ENCODE assay signal across 1 cellular context in genomic region chr6:53544500-53545308, GRCh38.
TF ChIP-seq lines count a peak whose summit lies in the region.

GCLC (minus strand) TSS chr6:53545101; CDS start chr6:53544645, 456 bp downstream.

TF ChIP-seq in SK-N-SH, 30 proteins besides CTCF, POLR2A, EP300 and RAD21 (continued from another document):
- TF ChIP-seq USF1 (IDR thresholded peaks at IDR 0.05; ENCODE audit: borderline replicate concordance, low read depth), result peak; percentile 57; the same call in 1 of the 2 replicates
- peak; percentile 52 for TF ChIP-seq ELF1 (IDR thresholded peaks at IDR 0.05)
- TF ChIP-seq SIN3A (IDR thresholded peaks at IDR 0.05; ENCODE audit: borderline replicate concordance, low read depth, low read length), result peak; percentile 54; the same call in 1 of the 2 replicates
- TF ChIP-seq MEF2A (IDR thresholded peaks at IDR 0.05; ENCODE audit: borderline replicate concordance, low read depth), result no peak; the same call in 1 of the 2 replicates
- TF ChIP-seq PBX3 (IDR thresholded peaks at IDR 0.05), result 0 out of 2 replicates have a peak, but pooled peaks have one; percentile 25
- TF ChIP-seq RCOR1 (IDR thresholded peaks at IDR 0.05; ENCODE audit: low read length), result no peak
- TF ChIP-seq ZBTB33 (IDR thresholded peaks at IDR 0.05; ENCODE audit: borderline replicate concordance, low read depth), result 0 out of 2 replicates have a peak, but pooled peaks have one; percentile 57
- peak; percentile 82 for TF ChIP-seq JUND (IDR thresholded peaks at IDR 0.05)
- TF ChIP-seq GATA2 (CRISPR knock-in tag; IDR thresholded peaks at IDR 0.05), result no peak
- peak; percentile 73 for TF ChIP-seq MAX (IDR thresholded peaks at IDR 0.05; ENCODE audit: low read depth)
- TF ChIP-seq NRF1 (IDR thresholded peaks at IDR 0.05; ENCODE audit: low read depth, low read length), result peak; percentile 76
- TF ChIP-seq TEAD4 (IDR thresholded peaks at IDR 0.05; ENCODE audit: borderline replicate concordance, insufficient read depth), result no peak
- TF ChIP-seq EZH2phosphoT487 (IDR thresholded peaks at IDR 0.05; ENCODE audit: borderline replicate concordance, low read depth), result no peak
- TF ChIP-seq MXI1 (IDR thresholded peaks at IDR 0.05; ENCODE audit: low read depth, low read length), result peak; percentile 87
- no peak for TF ChIP-seq GABPA (IDR thresholded peaks at IDR 0.05; ENCODE audit: low read depth)
- TF ChIP-seq FOSL2 (IDR thresholded peaks at IDR 0.05; ENCODE audit: borderline replicate concordance, low read depth), result no peak
- TF ChIP-seq FOXM1 (IDR thresholded peaks at IDR 0.05; ENCODE audit: low read depth), result no peak
- peak; percentile 70 for TF ChIP-seq POLR2AphosphoS5 (IDR thresholded peaks at IDR 0.05; ENCODE audit: low read depth, low read length)
- TF ChIP-seq RFX5 (IDR thresholded peaks at IDR 0.05; ENCODE audit: low read length), result 0 out of 2 replicates have a peak, but pooled peaks have one; percentile 75
- TF ChIP-seq FOXJ3 (CRISPR knock-in tag; IDR thresholded peaks at IDR 0.05), result no peak
- peak; percentile 18; the same call in 1 of the 2 replicates for TF ChIP-seq SMC3 (IDR thresholded peaks at IDR 0.05; ENCODE audit: low read depth, low read length)
